Comparison of ENCODE assay signal across 32 cellular contexts in the genomic region with DNA sequence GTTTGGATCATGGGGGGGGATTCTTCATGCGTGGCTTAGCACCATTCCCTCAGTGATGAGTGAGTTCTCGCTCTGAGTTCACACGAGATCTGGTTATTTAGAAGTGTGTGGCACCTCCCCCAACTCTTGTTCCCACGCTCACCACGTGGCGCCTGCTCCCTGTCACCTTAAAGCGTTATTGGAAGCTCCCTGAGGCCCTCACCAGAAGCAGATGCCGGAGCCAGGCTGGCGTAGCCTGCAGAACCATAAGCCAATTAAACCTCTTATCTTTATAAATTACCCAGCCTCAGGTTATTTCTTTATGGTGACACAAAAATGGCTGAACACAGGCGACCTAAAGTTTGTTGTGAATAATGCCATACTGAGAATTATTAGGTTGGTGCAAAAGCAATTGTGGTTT.
"Had no signal": no experiment of that assay in that cellular context is flagged by ENCODE, and none has a peak within 500 bp of the region (broad histone marks: within the 10 kb centered on the region; RNA-seq: fewer than 3 reads in every experiment).

No MANE protein-coding gene starts in this region.

- DNase-seq: activated B cell treated with CpG ODN at 0.5 μM for 24 hours; activated CD4-positive, alpha-beta T cell treated with anti-CD3 and anti-CD28 coated beads for 48 hours; activated CD4-positive, alpha-beta T cell treated with anti-CD3 and anti-CD28 coated beads, Interleukin-2, amount 50 U/mL, for 1 hour; activated CD4-positive, alpha-beta T cell treated with anti-CD3 and anti-CD28 coated beads, Interleukin-2, amount 50 U/mL, for 48 hours; activated CD8-positive, alpha-beta memory T cell treated with anti-CD3 and anti-CD28 coated beads for 24 hours; activated CD8-positive, alpha-beta T cell treated with anti-CD3 and anti-CD28 coated beads for 36 hours; activated effector memory CD4-positive, alpha-beta T cell treated with Interleukin-2 at 50 U/mL for 16 hours; activated gamma-delta T cell treated with Interleukin-2 at 50 U/mL for 16 hours; activated naive CD4-positive, alpha-beta T cell treated with anti-CD3 and anti-CD28 coated beads, Interleukin-2, amount 50 U/mL, for 16 hours; activated naive CD4-positive, alpha-beta T cell treated with Interleukin-2 at 50 U/mL for 16 hours; activated T-cell treated with anti-CD3 and anti-CD28 coated beads, Interleukin-2, amount 50 U/mL, for 4 hours; amniotic stem cell; anterior cingulate cortex; brain microvascular endothelial cell; dorsolateral prefrontal cortex; effector memory CD4-positive, alpha-beta T cell; endodermal cell; foreskin keratinocyte; gastrocnemius medialis; glutamatergic neuron; T-helper 1 cell; T-helper 17 cell; T1000; WERI-Rb-1 had no signal

- H3K4me3 Mint-ChIP-seq: activated B cell treated with CpG ODN at 0.5 μM for 24 hours; activated CD8-positive, alpha-beta T cell treated with anti-CD3 and anti-CD28 coated beads for 36 hours; activated naive CD8-positive, alpha-beta T cell; activated T-cell treated with anti-CD3 and anti-CD28 coated beads, Interleukin-2, amount 50 U/mL, for 4 hours; activated T-helper 17 cell treated with anti-CD3 and anti-CD28 coated beads, Interleukin-2, amount 50 U/mL, for 72 hours; central memory CD8-positive, alpha-beta T cell; dendritic cell treated with granulocyte-macrophage colony-stimulating factor and Interleukin-4, amounts not matched to agents 40 ng/mL and 50 ng/mL, for 4 days; endodermal cell; T-helper 17 cell; T-helper 2 cell treated with Interferon-gamma antibody and Interleukin-4, amounts not matched to agents 5 μg/mL and 100 μg/mL, for 36 hours had no signal

- H3K27ac Mint-ChIP-seq: activated B cell treated with CpG ODN at 0.5 μM for 24 hours; activated CD8-positive, alpha-beta T cell treated with anti-CD3 and anti-CD28 coated beads for 36 hours; activated naive CD8-positive, alpha-beta T cell; activated T-helper 17 cell treated with anti-CD3 and anti-CD28 coated beads, Interleukin-2, amount 50 U/mL, for 72 hours; dendritic cell treated with granulocyte-macrophage colony-stimulating factor and Interleukin-4, amounts not matched to agents 40 ng/mL and 50 ng/mL, for 4 days; endodermal cell; T-helper 17 cell; T-helper 2 cell treated with Interferon-gamma antibody and Interleukin-4, amounts not matched to agents 5 μg/mL and 100 μg/mL, for 36 hours had no signal

- H3K36me3 ChIP-seq: brain microvascular endothelial cell, gastrocnemius medialis, WERI-Rb-1 had no signal

- H3K9me3 ChIP-seq: gastrocnemius medialis had no signal

- H3K9me3 Mint-ChIP-seq: activated B cell treated with CpG ODN at 0.5 μM for 24 hours; activated CD8-positive, alpha-beta T cell treated with anti-CD3 and anti-CD28 coated beads for 36 hours; activated T-cell treated with anti-CD3 and anti-CD28 coated beads, Interleukin-2, amount 50 U/mL, for 4 hours; activated T-helper 17 cell treated with anti-CD3 and anti-CD28 coated beads, Interleukin-2, amount 50 U/mL, for 72 hours; central memory CD8-positive, alpha-beta T cell; dendritic cell treated with granulocyte-macrophage colony-stimulating factor and Interleukin-4, amounts not matched to agents 40 ng/mL and 50 ng/mL, for 4 days; endodermal cell; T-helper 2 cell treated with Interferon-gamma antibody and Interleukin-4, amounts not matched to agents 5 μg/mL and 100 μg/mL, for 36 hours had no signal

- ATAC-seq: activated CD4-positive, CD25-positive, alpha-beta regulatory T cell treated with anti-CD3 and anti-CD28 coated beads, Interleukin-2, amount 50 U/mL, for 24 hours; activated CD8-positive, alpha-beta T cell treated with anti-CD3 and anti-CD28 coated beads for 36 hours; activated T-cell treated with anti-CD3 and anti-CD28 coated beads, Interleukin-2, amount 50 U/mL, for 4 hours; activated T-helper 17 cell treated with anti-CD3 and anti-CD28 coated beads, Interleukin-2, amount 50 U/mL, for 72 hours; esophagus mucosa; foreskin keratinocyte; gastrocnemius medialis; T-helper 17 cell had no signal

- H3K4me1 ChIP-seq: foreskin keratinocyte, gastrocnemius medialis had no signal

- H3K27ac ChIP-seq: brain microvascular endothelial cell, coronary artery, dorsolateral prefrontal cortex, foreskin keratinocyte, gastrocnemius medialis, WERI-Rb-1 had no signal

- H3K4me1 Mint-ChIP-seq: activated T-helper 17 cell treated with anti-CD3 and anti-CD28 coated beads, Interleukin-2, amount 50 U/mL, for 72 hours; central memory CD8-positive, alpha-beta T cell; endodermal cell; T-helper 17 cell had no signal

- H3K27me3 ChIP-seq: brain microvascular endothelial cell, dorsolateral prefrontal cortex, foreskin keratinocyte, gastrocnemius medialis had no signal

- H3K27me3 Mint-ChIP-seq: activated B cell treated with CpG ODN at 0.5 μM for 24 hours had no signal

- H3K4me3 ChIP-seq: coronary artery, dorsolateral prefrontal cortex, gastrocnemius medialis had no signal
